26 cellular contexts compared by ENCODE assay signal in the genomic region with DNA sequence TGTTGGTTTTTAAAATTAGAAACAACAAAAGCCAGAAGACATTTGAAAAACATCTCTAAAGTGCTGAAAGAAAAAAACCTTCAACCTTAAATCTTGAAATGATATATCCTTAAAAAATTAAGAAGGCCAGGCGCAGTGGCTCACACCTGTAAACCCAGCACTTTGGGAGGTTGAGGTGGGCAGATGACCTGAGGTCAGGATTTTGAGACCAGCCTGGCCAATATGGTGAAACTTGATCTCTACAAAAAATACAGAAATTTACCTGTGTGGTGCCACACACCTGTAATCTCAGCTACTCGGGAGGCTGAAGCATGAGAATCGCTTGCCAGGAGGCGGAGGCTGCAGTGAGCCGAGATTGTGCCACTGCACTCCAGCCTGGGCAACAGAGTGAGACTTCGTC.
"Had no signal": no experiment of that assay in that cellular context is flagged by ENCODE, and none has a peak within 500 bp of the region (broad histone marks: within the 10 kb centered on the region; RNA-seq: fewer than 3 reads in every experiment).

No MANE protein-coding gene starts in this region.

- ATAC-seq: stimulated activated effector memory CD8-positive, alpha-beta T cell treated with anti-CD3 and anti-CD28 coated beads, Interleukin-12 subunit alpha, Interleukin-12 subunit beta, amount 100 ng/mL, for 72 hours; stimulated activated memory B cell treated with anti-CD40 and anti-IgM and Interleukin-4, amounts not matched to agents 10 μg/mL and 1 μg/mL and 100 μg/mL, for 72 hours; stimulated activated naive B cell treated with anti-CD40 and anti-IgM and Interleukin-4, amounts not matched to agents 10 μg/mL and 1 μg/mL and 100 μg/mL, for 72 hours; stimulated activated naive CD8-positive, alpha-beta T cell treated with anti-CD3 and anti-CD28 coated beads, Interleukin-15, amount 100 ng/mL, for 72 hours; stimulated activated naive CD8-positive, alpha-beta T cell treated with anti-CD3 and anti-CD28 coated beads, Interleukin-15, Interleukin-2, amounts not matched to agents 100 U/mL and 50 U/mL, for 24 hours; upper lobe of right lung had no signal

- H3K27me3 ChIP-seq: testis, thyroid gland, upper lobe of left lung, uterus, vagina had no signal

- H3K9me3 ChIP-seq: stomach, suprapubic skin, testis, thoracic aorta, thyroid gland, tibial artery, transverse colon, upper lobe of left lung, upper lobe of right lung, uterus, vagina had no signal

- H3K27ac ChIP-seq: stomach, suprapubic skin, testis, thoracic aorta, thyroid gland, tibial artery, tibial nerve, transverse colon, upper lobe of left lung, upper lobe of right lung, uterus, vagina had no signal

- H3K4me1 ChIP-seq: stomach, suprapubic skin, testis, thyroid gland, tibial artery, tibial nerve, transverse colon, upper lobe of left lung, upper lobe of right lung, uterus, vagina had no signal

- H3K4me3 ChIP-seq: stomach, suprapubic skin, testis, thoracic aorta, thyroid gland, tibial artery, tibial nerve, transverse colon, upper lobe of left lung, upper lobe of right lung, uterus, vagina had no signal

- H3K36me3 ChIP-seq: stomach, suprapubic skin, thoracic aorta, thyroid gland, tibial artery, tibial nerve, transverse colon, upper lobe of left lung, upper lobe of right lung, uterus, vagina had no signal

- DNase-seq: stimulated activated CD4-positive, alpha-beta T cell treated with anti-CD3 and anti-CD28 coated beads, Interleukin-2, amount 100 ng/mL, for 48 hours; stimulated activated CD4-positive, alpha-beta T cell treated with anti-CD3 and anti-CD28 coated beads, Interleukin-4, amount 100 ng/mL, for 1 hour; stimulated activated CD4-positive, alpha-beta T cell treated with anti-CD3 and anti-CD28 coated beads, Interleukin-4, amount 100 ng/mL, for 24 hours; stimulated activated CD4-positive, alpha-beta T cell treated with anti-CD3 and anti-CD28 coated beads, Interleukin-4, amount 100 ng/mL, for 4 hours; stimulated activated CD8-positive, alpha-beta memory T cell treated with anti-CD3 and anti-CD28 coated beads, Interleukin-4, amount 100 ng/mL, for 48 hours; stimulated activated naive B cell treated with anti-CD40 and anti-IgM and Interleukin-4, amounts not matched to agents 10 μg/mL and 1 μg/mL and 100 μg/mL, for 72 hours; stimulated activated naive CD4-positive, alpha-beta T cell; stimulated activated naive CD4-positive, alpha-beta T cell treated with Interleukin-2 at 50 U/mL for 16 hours; stimulated activated naive CD8-positive, alpha-beta T cell treated with anti-CD3 and anti-CD28 coated beads, Interleukin-15, amount 100 ng/mL, for 72 hours; stimulated activated naive CD8-positive, alpha-beta T cell treated with anti-CD3 and anti-CD28 coated beads, Interleukin-15, Interleukin-2, amounts not matched to agents 100 U/mL and 50 U/mL, for 24 hours; stomach; substantia nigra; testis; thyroid gland; tibial artery; transverse colon; trophoblast cell; upper lobe of left lung; upper lobe of right lung; uterus had no signal
